ENCODE assay signal across 1 cellular context in the genomic region with DNA sequence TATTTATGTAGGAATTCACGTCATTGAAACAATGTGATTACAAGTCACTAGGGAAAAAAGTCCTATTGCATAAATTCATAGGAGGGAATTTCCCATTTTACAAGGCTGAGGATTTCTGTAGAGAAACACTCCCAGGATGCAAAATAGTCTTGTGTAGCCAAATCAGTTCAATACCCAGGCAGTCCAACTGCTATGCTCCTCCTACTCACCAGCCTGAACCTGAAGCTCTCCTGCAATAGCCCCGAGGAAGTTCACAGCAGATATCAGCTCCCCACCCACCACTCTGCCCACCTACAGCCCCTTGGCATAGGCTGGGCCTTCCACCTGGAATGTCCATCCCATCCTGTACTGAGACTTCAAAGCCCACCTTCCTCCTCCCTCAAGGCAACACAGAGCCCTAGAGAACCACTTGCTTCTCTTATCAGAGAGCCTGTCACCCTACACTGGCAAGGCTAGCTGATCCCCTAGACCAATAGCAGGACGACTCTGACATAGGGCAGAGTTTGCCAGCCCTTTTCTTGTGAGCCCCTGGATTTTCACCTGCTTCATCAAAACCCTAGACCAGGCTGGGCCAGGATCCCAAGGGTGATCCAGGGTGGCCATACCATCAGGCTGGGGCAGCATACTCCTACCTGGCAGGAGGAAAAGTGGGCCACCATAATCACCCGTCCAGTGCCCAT.
TF ChIP-seq lines count a peak whose summit lies in the region.

No MANE protein-coding gene starts in this region.

TF ChIP-seq in H1, 55 proteins besides CTCF, POLR2A, EP300 and RAD21:
- TF ChIP-seq, protein P1, sequence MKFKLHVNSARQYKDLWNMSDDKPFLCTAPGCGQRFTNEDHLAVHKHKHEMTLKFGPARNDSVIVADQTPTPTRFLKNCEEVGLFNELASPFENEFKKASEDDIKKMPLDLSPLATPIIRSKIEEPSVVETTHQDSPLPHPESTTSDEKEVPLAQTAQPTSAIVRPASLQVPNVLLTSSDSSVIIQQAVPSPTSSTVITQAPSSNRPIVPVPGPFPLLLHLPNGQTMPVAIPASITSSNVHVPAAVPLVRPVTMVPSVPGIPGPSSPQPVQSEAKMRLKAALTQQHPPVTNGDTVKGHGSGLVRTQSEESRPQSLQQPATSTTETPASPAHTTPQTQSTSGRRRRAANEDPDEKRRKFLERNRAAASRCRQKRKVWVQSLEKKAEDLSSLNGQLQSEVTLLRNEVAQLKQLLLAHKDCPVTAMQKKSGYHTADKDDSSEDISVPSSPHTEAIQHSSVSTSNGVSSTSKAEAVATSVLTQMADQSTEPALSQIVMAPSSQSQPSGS (IDR thresholded peaks at IDR 0.05; ENCODE audit: low read length) = no peak
- no peak for TF ChIP-seq KDM1A (IDR thresholded peaks at IDR 0.05; ENCODE audit: borderline replicate concordance, low read length)
- TF ChIP-seq, protein P2, sequence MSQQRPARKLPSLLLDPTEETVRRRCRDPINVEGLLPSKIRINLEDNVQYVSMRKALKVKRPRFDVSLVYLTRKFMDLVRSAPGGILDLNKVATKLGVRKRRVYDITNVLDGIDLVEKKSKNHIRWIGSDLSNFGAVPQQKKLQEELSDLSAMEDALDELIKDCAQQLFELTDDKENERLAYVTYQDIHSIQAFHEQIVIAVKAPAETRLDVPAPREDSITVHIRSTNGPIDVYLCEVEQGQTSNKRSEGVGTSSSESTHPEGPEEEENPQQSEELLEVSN (IDR thresholded peaks at IDR 0.05) = no peak
- no peak for TF ChIP-seq KDM4A (IDR thresholded peaks at IDR 0.05; ENCODE audit: low read depth, low read length, severe bottlenecking)
- no peak for TF ChIP-seq CREB1 (IDR thresholded peaks at IDR 0.05)
- TF ChIP-seq SAP30 (IDR thresholded peaks at IDR 0.05; ENCODE audit: insufficient read depth, insufficient replicate concordance, low read length) = no peak
- no peak for TF ChIP-seq HDAC2 (IDR thresholded peaks at IDR 0.05; ENCODE audit: borderline replicate concordance in 1 of 2, low read depth in 2 of 2, low read length in 2 of 2)
- no peak for TF ChIP-seq SP1 (IDR thresholded peaks at IDR 0.05; ENCODE audit: low read depth, low read length)
- TF ChIP-seq ASH2L (IDR thresholded peaks at IDR 0.05; ENCODE audit: low read length) = no peak
- TF ChIP-seq CBX5 (IDR thresholded peaks at IDR 0.05; ENCODE audit: low read depth, low read length) = no peak
- TF ChIP-seq BRCA1 (IDR thresholded peaks at IDR 0.05; ENCODE audit: low read depth, low read length) = no peak
- TF ChIP-seq TEAD4 (IDR thresholded peaks at IDR 0.05; ENCODE audit: low read depth, low read length) = no peak
- TF ChIP-seq CHD2 (IDR thresholded peaks at IDR 0.05; ENCODE audit: low read length) = no peak
- TF ChIP-seq MAX (IDR thresholded peaks at IDR 0.05) = no peak
- no peak for TF ChIP-seq JUND (IDR thresholded peaks at IDR 0.05; ENCODE audit: low read length)
- no peak for TF ChIP-seq SUZ12 (IDR thresholded peaks at IDR 0.05; ENCODE audit: low read length)
- TF ChIP-seq EZH2 (IDR thresholded peaks at IDR 0.05; ENCODE audit: low read depth, low read length, severe bottlenecking) = no peak
